Comparison of ENCODE assay signal across 8 cellular contexts in the genomic region with DNA sequence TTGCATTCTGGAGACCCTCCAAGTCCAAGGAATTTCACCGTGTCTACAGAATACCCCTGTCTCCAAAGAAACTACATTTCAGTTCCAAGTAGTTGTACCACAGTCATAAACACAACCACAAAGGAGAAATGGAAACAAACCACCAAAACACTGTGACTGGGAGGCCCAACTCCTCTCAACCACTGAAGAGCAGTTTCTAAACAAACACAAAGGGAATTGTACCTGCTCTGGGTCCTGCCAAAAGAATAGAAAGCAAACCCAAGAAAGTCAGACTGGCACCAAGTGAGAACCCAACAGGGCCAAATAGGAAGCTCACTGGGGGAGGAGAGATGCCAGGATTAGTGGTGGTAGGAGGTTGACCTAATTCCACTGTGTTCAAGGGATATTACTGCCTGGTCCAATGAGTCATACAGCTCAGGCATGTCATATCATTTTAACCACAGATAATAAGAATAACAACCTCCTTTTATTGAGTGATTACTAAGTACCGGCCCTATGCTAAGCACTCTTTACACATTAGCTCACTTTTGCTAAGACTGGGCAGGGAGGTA.
A peak's percentile ranks its signal among the peaks of the same experiment; 100 is the strongest.
DNase-seq lines count a peak whose midpoint lies in the region; ATAC-seq, FAIRE-seq and TF ChIP-seq lines count a peak whose summit lies in the region.

No MANE protein-coding gene starts in this region.

- H3K27ac ChIP-seq in right atrium auricular region (peak overlapping the region; percentile 24 to 55), esophagus (ENCODE audit: low read depth in 2 of 2, low read length in 1 of 2) (peak overlapping the region; percentile 10 to 61), thyroid gland (peak overlapping the region; percentile 30 to 58 (median 47))

- H3K9me3 ChIP-seq in right atrium auricular region: no peaks in the 10 kb centered on the region
- H3K9me3 ChIP-seq in esophagus (ENCODE audit: control insufficient read depth in 2 of 2, insufficient read depth in 1 of 2, low read depth in 1 of 2, low read length in 1 of 2): no peaks in the 10 kb centered on the region
- H3K9me3 ChIP-seq in thyroid gland: no peaks in the 10 kb centered on the region

- FAIRE-seq in GM12892 (lab: Jason Lieb, UNC): no peak

- H3K4me3 ChIP-seq in right atrium auricular region (no peak overlapping the region), esophagus (ENCODE audit: low read depth in 1 of 2, low read length in 2 of 2) (no peak overlapping the region), thyroid gland (replicated peaks in 1 of 3) (no peak overlapping the region)

- no peak for TF ChIP-seq POLR2A in thyroid gland (IDR thresholded peaks at IDR 0.05)
- no peak for TF ChIP-seq POLR2A in GM12892 (IDR thresholded peaks at IDR 0.05; ENCODE audit: low read depth, low read length)

- 30 to 34% methylated on average over 2 of the region's 2 CpGs for WGBS in esophagus, 2 donors
- WGBS in thyroid gland, 2 donors: 37 to 43% methylated on average over 2 of the region's 2 CpGs

- H3K36me3 ChIP-seq in right atrium auricular region: no peaks in the 10 kb centered on the region
- no peaks in the 10 kb centered on the region for H3K36me3 ChIP-seq in esophagus (ENCODE audit: control insufficient read depth in 2 of 2, insufficient read depth in 2 of 2, low read length in 1 of 2)
- H3K36me3 ChIP-seq in thyroid gland: no peaks in the 10 kb centered on the region

- TF ChIP-seq CTCF in right atrium auricular region (IDR thresholded peaks at IDR 0.05) (no peak), thyroid gland (IDR thresholded peaks at IDR 0.05) (no peak)

- intact Hi-C loops in Right ventricle myocardium inferior (cut with DNase I): no loop called here
- intact Hi-C loops in thyroid gland (cut with DNase I): no loop called here

- no peak for ATAC-seq in Right ventricle myocardium inferior

- DNase-seq in right atrium auricular region (ENCODE audit: low spot score) (no peak), Right ventricle myocardium inferior (ENCODE audit: missing footprints) (no peak), RKO (ENCODE audit: low spot score) (peak; percentile 8), thyroid gland (peak; percentile 43 to 55), GM12892 (ENCODE audit: insufficient read length) (no peak), nucleus accumbens (lab: John Stamatoyannopoulos, UW) (no peak), COLO668 (lab: John Stamatoyannopoulos, UW; ENCODE audit: unreplicated experiment) (no peak)

- H3K4me1 ChIP-seq in right atrium auricular region (peaks cover 0 to 26% of the 10 kb centered on the region in 2 donors), esophagus (ENCODE audit: control insufficient read depth in 2 of 2, insufficient read depth in 2 of 2, low read length in 1 of 2) (peaks cover 3 to 12% of the 10 kb centered on the region in 2 donors), thyroid gland (peaks cover 9 to 26% of the 10 kb centered on the region in 2 donors)

- H3K27me3 ChIP-seq in right atrium auricular region (no peaks in the 10 kb centered on the region), esophagus (ENCODE audit: control insufficient read depth in 1 of 2, insufficient read depth in 2 of 2, low read length in 2 of 2) (no peaks in the 10 kb centered on the region), thyroid gland (no peaks in the 10 kb centered on the region)

Comparison
In these comparisons a context has a peak if more than half of its experiments do, and no peak if none do; other contexts are left out.
1. DNase-seq: peak in RKO (single experiment) and thyroid gland (2 of 2); none in right atrium auricular region (single experiment), Right ventricle myocardium inferior (single experiment), GM12892 (single experiment), nucleus accumbens (0 of 56) and COLO668 (single experiment).
2. Peak in every context shown above with its lines, with median percentiles within 50 percentile points of each other: H3K27ac ChIP-seq.